8 cellular contexts compared by ENCODE assay signal in the genomic region with DNA sequence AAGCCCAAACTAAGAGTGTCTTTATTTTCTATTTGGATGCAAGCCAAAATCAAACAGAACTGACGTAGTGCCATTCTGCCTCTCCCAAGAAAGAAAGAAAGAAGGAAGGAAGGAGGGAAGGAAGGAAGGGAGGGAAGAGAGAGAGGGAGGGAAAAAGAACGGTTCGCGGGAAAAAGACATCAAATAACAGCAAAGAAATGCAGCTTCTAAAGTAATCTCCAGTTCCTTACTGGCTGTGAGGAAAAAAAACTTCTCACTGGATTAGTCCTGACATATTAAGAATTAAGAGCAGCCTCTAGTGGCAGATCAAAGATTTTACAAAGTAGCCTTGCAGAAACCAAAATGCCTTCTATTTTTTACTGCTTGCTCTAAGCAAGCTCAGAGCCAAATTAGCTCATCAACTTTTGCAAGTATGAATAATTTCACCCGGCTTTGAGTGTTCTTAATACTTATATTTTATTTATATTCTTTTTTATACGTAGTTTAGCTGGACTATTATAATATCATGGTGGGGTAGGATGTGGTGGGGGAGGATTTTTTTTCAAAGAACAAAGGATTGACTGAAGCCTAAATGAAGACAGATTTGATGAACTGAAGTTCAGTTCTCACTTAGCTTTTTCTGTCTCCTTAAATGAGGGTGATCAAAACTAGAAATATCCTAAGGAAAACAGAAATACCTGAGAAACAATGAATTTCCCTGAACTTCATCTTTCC. TPM values are rescaled to one million over a fixed set of nuclear protein-coding genes. Genes with fewer than 3 reads are reported as not detected.
A peak's percentile ranks its signal among the peaks of the same experiment; 100 is the strongest.
DNase-seq lines count a peak whose midpoint lies in the region; ATAC-seq and TF ChIP-seq lines count a peak whose summit lies in the region.

No MANE protein-coding gene starts in this region.

- H3K4me2 ChIP-seq in DOHH2 (ENCODE audit: low read length), result 0 out of 2 replicates have a peak overlapping the region, but pooled peaks have one; percentile 28

- H3K27ac ChIP-seq in DOHH2 (ENCODE audit: low read depth, low read length), result no peak overlapping the region
- no peak overlapping the region for H3K27ac ChIP-seq in right lobe of liver

- H3K9me3 ChIP-seq in DOHH2 (ENCODE audit: control insufficient read depth, insufficient read depth, low read length), result no peaks in the 10 kb centered on the region
- H3K9me3 ChIP-seq in right lobe of liver, result no peaks in the 10 kb centered on the region

- H3K9me2 ChIP-seq in DOHH2 (replicated peaks; ENCODE audit: control insufficient read depth, low read length), result no peaks in the 10 kb centered on the region

- DNase-seq in M059J (ENCODE audit: low read depth) (peak; percentile 71), brain pericyte (ENCODE audit: low read depth, low spot score) (peak; percentile 13), right lobe of liver (no peak), sciatic nerve (ENCODE audit: low spot score) (no peak)
- no peak for DNase-seq in stimulated activated naive CD4-positive, alpha-beta T cell (lab: John Stamatoyannopoulos, UW)
- no peak for DNase-seq in activated CD4-positive, alpha-beta T cell treated with anti-CD3 and anti-CD28 coated beads, Interleukin-2, amount 50 U/mL, for 4 hours

- H3K27me3 ChIP-seq in DOHH2 (ENCODE audit: control insufficient read depth, low read length) (no peaks in the 10 kb centered on the region), right lobe of liver (no peaks in the 10 kb centered on the region)

- ATAC-seq in right lobe of liver, result peak; percentile 70 to 77 (median 74)
- no peak for ATAC-seq in HG02973 (IDR thresholded peaks at IDR 0.05; ENCODE audit: unreplicated experiment)
- ATAC-seq in sciatic nerve, result no peak

- no peaks in the 10 kb centered on the region for H3F3A ChIP-seq in DOHH2 (ENCODE audit: control insufficient read depth, insufficient read depth)

- peak; percentile 45 for TF ChIP-seq CTCF in DOHH2 (IDR thresholded peaks at IDR 0.05; ENCODE audit: low read depth, low read length, poor library complexity, severe bottlenecking)
- TF ChIP-seq CTCF in right lobe of liver (IDR thresholded peaks at IDR 0.05), result peak; percentile 36 to 61 (median 50)

- no peaks in the 10 kb centered on the region for H3K4me1 ChIP-seq in DOHH2 (ENCODE audit: control insufficient read depth, low read length)
- H3K4me1 ChIP-seq in right lobe of liver, result no peaks in the 10 kb centered on the region

- 6% methylated on average over 6 of the region's 6 CpGs for WGBS in right lobe of liver (ENCODE audit: insufficient coverage, low coverage, low lambda C conversion rate, missing lambda C conversion rate)

- no peaks in the 10 kb centered on the region for H4K20me1 ChIP-seq in DOHH2 (ENCODE audit: control insufficient read depth, insufficient read depth, low read depth, low read length)

- H3K4me3 ChIP-seq in DOHH2 (ENCODE audit: low read length), result no peak overlapping the region
- no peak overlapping the region for H3K4me3 ChIP-seq in right lobe of liver

- intact Hi-C loops in right lobe of liver (cut with DNase I) (no loop called here), sciatic nerve (cut with DNase I) (no loop called here)

- no peaks in the 10 kb centered on the region for H3K79me2 ChIP-seq in DOHH2 (ENCODE audit: control insufficient read depth, low read length)

- no peaks in the 10 kb centered on the region for H3K36me3 ChIP-seq in DOHH2 (ENCODE audit: control insufficient read depth, low read length)
- H3K36me3 ChIP-seq in right lobe of liver, result no peaks in the 10 kb centered on the region

- TF ChIP-seq POLR2A in right lobe of liver (IDR thresholded peaks at IDR 0.05), result no peak

RNA-seq across cellular contexts. Expression of gene PITX2, which starts 36.6 kb away (rescaled TPM):
- 7.8 and 15.1 TPM in 2 replicates for total RNA-seq in M059J (2014; rRNA removed; shearing (Covaris generic))
- total RNA-seq in right lobe of liver, result not detected
- total RNA-seq in sciatic nerve, result not detected

Comparison
In these comparisons a context has a peak if more than half of its experiments do, and no peak if none do; other contexts are left out.
1. DNase-seq: peak in M059J (single experiment) and brain pericyte (single experiment); none in right lobe of liver (0 of 3), sciatic nerve (single experiment), stimulated activated naive CD4-positive, alpha-beta T cell (0 of 6) and activated CD4-positive, alpha-beta T cell treated with anti-CD3 and anti-CD28 coated beads, Interleukin-2, amount 50 U/mL, for 4 hours (0 of 2).
2. ATAC-seq: peak in right lobe of liver (4 of 4); none in HG02973 (single experiment) and sciatic nerve (single experiment).